27 cellular contexts compared by ENCODE assay signal in genomic region chr6:1028744-1029143, GRCh38.
"Had no signal": no experiment of that assay in that cellular context is flagged by ENCODE, and none has a peak within 500 bp of the region (broad histone marks: within the 10 kb centered on the region; RNA-seq: fewer than 3 reads in every experiment).

No MANE protein-coding gene starts in this region.

- DNase-seq: activated CD4-positive, alpha-beta T cell treated with anti-CD3 and anti-CD28 coated beads for 48 hours; activated CD4-positive, alpha-beta T cell treated with anti-CD3 and anti-CD28 coated beads, Interleukin-2, amount 50 U/mL, for 48 hours; activated CD4-positive, CD25-positive, alpha-beta regulatory T cell; activated CD8-positive, alpha-beta memory T cell treated with anti-CD3 and anti-CD28 coated beads for 24 hours; activated effector memory CD4-positive, alpha-beta T cell treated with Interleukin-2 at 50 U/mL for 16 hours; activated naive CD4-positive, alpha-beta T cell treated with Interleukin-2 at 50 U/mL for 16 hours; activated naive CD8-positive, alpha-beta T cell treated with anti-CD3 and anti-CD28 coated beads for 36 hours; aorta; body of pancreas; cerebellar nuclear complex; colonic mucosa; dorsolateral prefrontal cortex; effector memory CD4-positive, alpha-beta T cell; hypothalamus; left lung; lower lobe of right lung; ovary; stimulated activated CD4-positive, alpha-beta T cell treated with anti-CD3 and anti-CD28 coated beads, Interleukin-4, amount 100 ng/mL, for 24 hours; T-helper 1 cell; uterus had no signal

- H3K27ac ChIP-seq: adrenal gland, body of pancreas, cardiac muscle cell, colonic mucosa, dorsolateral prefrontal cortex, gastroesophageal sphincter, left lung, lower lobe of right lung, ovary, thoracic aorta, uterus had no signal

- H3K27me3 ChIP-seq: body of pancreas, cardiac muscle cell, colonic mucosa, gastroesophageal sphincter, ovary, uterus had no signal

- ATAC-seq: body of pancreas; gastroesophageal sphincter; sciatic nerve; stimulated activated effector memory CD8-positive, alpha-beta T cell treated with anti-CD3 and anti-CD28 coated beads, Interleukin-12 subunit alpha, Interleukin-12 subunit beta, amount 100 ng/mL, for 72 hours had no signal

- H3K4me1 ChIP-seq: adrenal gland, body of pancreas, colonic mucosa, left lung, lower lobe of right lung, uterus had no signal

- H3K36me3 ChIP-seq: adrenal gland, cardiac muscle cell, colonic mucosa, gastroesophageal sphincter, left lung, lower lobe of right lung, ovary, thoracic aorta, uterus had no signal

- H3K4me3 ChIP-seq: adrenal gland, body of pancreas, cardiac muscle cell, colonic mucosa, dorsolateral prefrontal cortex, gastroesophageal sphincter, left lung, lower lobe of right lung, ovary, skin epidermis, thoracic aorta, uterus had no signal

- H3K9me3 ChIP-seq: adrenal gland, body of pancreas, colonic mucosa, gastroesophageal sphincter, lower lobe of right lung, ovary, thoracic aorta, uterus had no signal
